ENCODE assay signal across 1 cellular context in the genomic region with DNA sequence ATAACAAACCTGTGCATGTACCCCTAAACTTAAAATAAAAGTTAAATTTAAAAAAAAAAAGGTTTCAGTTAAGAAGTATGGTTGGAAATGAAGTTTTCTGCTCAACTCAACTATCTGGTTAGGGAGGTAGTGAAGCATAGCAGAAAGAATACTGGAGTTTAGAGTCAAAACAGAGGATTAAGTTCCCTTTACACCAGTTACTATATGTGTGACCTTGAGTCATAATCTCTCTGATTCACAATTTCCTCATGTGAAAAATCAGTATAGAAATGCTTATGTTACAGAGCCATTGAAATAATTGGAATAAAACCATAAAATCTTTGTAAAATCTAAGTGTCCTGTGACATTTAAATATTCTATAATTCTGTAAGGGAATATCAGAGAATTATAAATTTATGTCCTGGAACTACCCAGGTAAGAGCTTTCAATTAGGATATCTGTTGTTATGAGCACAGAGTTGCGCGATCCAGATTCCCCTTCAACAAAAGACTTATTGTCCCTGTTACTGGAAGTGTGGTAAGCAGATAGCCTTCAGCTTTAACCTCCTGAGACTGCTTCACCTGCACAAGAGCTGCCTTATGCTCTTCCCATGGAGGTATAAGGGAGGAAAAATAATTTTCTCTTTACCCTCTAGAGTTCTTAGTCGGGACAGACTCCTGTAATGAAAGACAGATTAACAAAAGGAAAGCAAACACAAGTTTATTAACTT.
TF ChIP-seq lines count a peak whose summit lies in the region.

No MANE protein-coding gene starts in this region.

TF ChIP-seq in HepG2, 621 proteins besides CTCF, POLR2A, EP300 and RAD21 (continued from another document):
- TF ChIP-seq, protein P1, sequence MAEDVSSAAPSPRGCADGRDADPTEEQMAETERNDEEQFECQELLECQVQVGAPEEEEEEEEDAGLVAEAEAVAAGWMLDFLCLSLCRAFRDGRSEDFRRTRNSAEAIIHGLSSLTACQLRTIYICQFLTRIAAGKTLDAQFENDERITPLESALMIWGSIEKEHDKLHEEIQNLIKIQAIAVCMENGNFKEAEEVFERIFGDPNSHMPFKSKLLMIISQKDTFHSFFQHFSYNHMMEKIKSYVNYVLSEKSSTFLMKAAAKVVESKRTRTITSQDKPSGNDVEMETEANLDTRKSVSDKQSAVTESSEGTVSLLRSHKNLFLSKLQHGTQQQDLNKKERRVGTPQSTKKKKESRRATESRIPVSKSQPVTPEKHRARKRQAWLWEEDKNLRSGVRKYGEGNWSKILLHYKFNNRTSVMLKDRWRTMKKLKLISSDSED (CRISPR knock-in tag; IDR thresholded peaks at IDR 0.05): no peak
- TF ChIP-seq ZNF746 (CRISPR knock-in tag; IDR thresholded peaks at IDR 0.05): no peak
